ENCODE assay signal across 20 cellular contexts in the genomic region with DNA sequence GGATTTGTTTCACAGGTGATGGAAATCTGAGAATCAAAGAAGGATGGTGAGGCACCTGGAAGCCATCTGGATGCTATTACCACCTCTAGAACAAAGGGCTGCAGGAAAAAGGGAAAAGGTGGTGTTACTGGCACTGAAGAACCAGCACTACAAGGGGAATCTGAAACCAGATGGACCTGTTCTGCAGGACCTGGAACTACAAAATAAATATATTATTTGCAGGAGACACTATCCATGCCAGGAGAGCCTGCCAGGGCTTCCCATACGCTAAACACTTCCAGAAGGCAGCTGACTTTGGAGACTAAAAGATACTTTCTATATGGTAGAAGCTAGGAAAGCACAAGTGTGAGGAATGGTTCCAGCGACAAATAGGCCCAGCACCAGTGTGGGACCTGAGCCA.
A peak's percentile ranks its signal among the peaks of the same experiment; 100 is the strongest.
DNase-seq lines count a peak whose midpoint lies in the region; ATAC-seq lines count a peak whose summit lies in the region.
"Had no signal": no experiment of that assay in that cellular context is flagged by ENCODE, and none has a peak within 500 bp of the region (broad histone marks: within the 10 kb centered on the region; RNA-seq: fewer than 3 reads in every experiment).

No MANE protein-coding gene starts in this region.

- intact Hi-C loops in left colon (cut with DNase I, micrococcal nuclease) = loop anchor here in 1 of 2 donors (10.0 kb wide), 2 partner anchors 645 to 755 kb away; no protein-coding TSS in a partner anchor

- DNase-seq in COLO668 (lab: John Stamatoyannopoulos, UW; ENCODE audit: unreplicated experiment) (peak; percentile 6), G401 (ENCODE audit: low spot score) (peak; percentile 80), NCI-H510A treated with DMSO at 0.1 percent for 48 hours (lab: John Stamatoyannopoulos, UW) (peak; percentile 79), left colon (no peak), AG20443 (ENCODE audit: low spot score) (no peak)
- no peak for DNase-seq in stimulated activated effector memory CD8-positive, alpha-beta T cell treated with anti-CD3 and anti-CD28 coated beads, Interleukin-12 subunit alpha, Interleukin-12 subunit beta, amount 100 ng/mL, for 72 hours (ENCODE audit: low spot score in 2 of 2)
- DNase-seq: activated CD4-positive, alpha-beta T cell treated with anti-CD3 and anti-CD28 coated beads for 48 hours; activated naive CD4-positive, alpha-beta T cell treated with anti-CD3 and anti-CD28 coated beads, Interleukin-2, amount 50 U/mL, for 16 hours; anterior cingulate cortex; CD4-positive, alpha-beta memory T cell; DND-41; stimulated activated CD4-positive, alpha-beta T cell treated with anti-CD3 and anti-CD28 coated beads, Interleukin-1b, Interleukin-23, amount 100 ng/mL, for 48 hours; stimulated activated naive CD4-positive, alpha-beta T cell treated with Interleukin-2 at 50 U/mL for 16 hours; SW 1271 had no signal

- in situ Hi-C loops in G401 (cut with HindIII; ENCODE audit: low sequenced_read_pairs) = no loop called here

- ATAC-seq in left colon (peak; percentile 40), GM18520 (IDR thresholded peaks at IDR 0.05; ENCODE audit: unreplicated experiment) (no peak), GM21526 (IDR thresholded peaks at IDR 0.05; ENCODE audit: low FRiP score, unreplicated experiment) (no peak)
- no peak for ATAC-seq in stimulated activated effector memory CD8-positive, alpha-beta T cell treated with anti-CD3 and anti-CD28 coated beads, Interleukin-12 subunit alpha, Interleukin-12 subunit beta, amount 100 ng/mL, for 72 hours
- ATAC-seq: Right ventricle myocardium inferior had no signal

- H3K36me3 Mint-ChIP-seq in stimulated activated effector memory CD8-positive, alpha-beta T cell treated with anti-CD3 and anti-CD28 coated beads, Interleukin-12 subunit alpha, Interleukin-12 subunit beta, amount 100 ng/mL, for 72 hours = no peaks in the 10 kb centered on the region
- H3K36me3 Mint-ChIP-seq: CD4-positive, alpha-beta memory T cell; mesothelial cell of epicardium had no signal

- H3K4me1 Mint-ChIP-seq in stimulated activated effector memory CD8-positive, alpha-beta T cell treated with anti-CD3 and anti-CD28 coated beads, Interleukin-12 subunit alpha, Interleukin-12 subunit beta, amount 100 ng/mL, for 72 hours = no peaks in the 10 kb centered on the region
- H3K4me1 Mint-ChIP-seq: CD4-positive, alpha-beta memory T cell; central memory CD8-positive, alpha-beta T cell had no signal

- H3K9me3 Mint-ChIP-seq in stimulated activated effector memory CD8-positive, alpha-beta T cell treated with anti-CD3 and anti-CD28 coated beads, Interleukin-12 subunit alpha, Interleukin-12 subunit beta, amount 100 ng/mL, for 72 hours = no peaks in the 10 kb centered on the region
- H3K9me3 Mint-ChIP-seq: CD4-positive, alpha-beta memory T cell; central memory CD8-positive, alpha-beta T cell; mesothelial cell of epicardium had no signal

- H3K4me3 Mint-ChIP-seq in stimulated activated effector memory CD8-positive, alpha-beta T cell treated with anti-CD3 and anti-CD28 coated beads, Interleukin-12 subunit alpha, Interleukin-12 subunit beta, amount 100 ng/mL, for 72 hours = no peak overlapping the region
- H3K4me3 Mint-ChIP-seq: CD4-positive, alpha-beta memory T cell; central memory CD8-positive, alpha-beta T cell; mesothelial cell of epicardium had no signal

- no peak overlapping the region for H3K27ac Mint-ChIP-seq in stimulated activated effector memory CD8-positive, alpha-beta T cell treated with anti-CD3 and anti-CD28 coated beads, Interleukin-12 subunit alpha, Interleukin-12 subunit beta, amount 100 ng/mL, for 72 hours
- H3K27ac Mint-ChIP-seq: CD4-positive, alpha-beta memory T cell; mesothelial cell of epicardium; progenitor cell of endocrine pancreas had no signal

Comparison
In these comparisons a context has a peak if more than half of its experiments do, and no peak if none do; other contexts are left out.
1. DNase-seq: peak in COLO668 (single experiment), G401 (single experiment) and NCI-H510A treated with DMSO at 0.1 percent for 48 hours (single experiment); none in left colon (0 of 2), AG20443 (single experiment) and stimulated activated effector memory CD8-positive, alpha-beta T cell treated with anti-CD3 and anti-CD28 coated beads, Interleukin-12 subunit alpha, Interleukin-12 subunit beta, amount 100 ng/mL, for 72 hours (0 of 2).